In genomic region chr14:77039285-77040058, GRCh38 we compare ENCODE assay signal across 1 cellular context.
TF ChIP-seq lines count a peak whose summit lies in the region.

No MANE protein-coding gene starts in this region.

TF ChIP-seq in IMR-90, 13 proteins besides CTCF, POLR2A, EP300 and RAD21:
- TF ChIP-seq MAFK (IDR thresholded peaks at IDR 0.05; ENCODE audit: low read depth, low read length) (no peak), BHLHE40 (IDR thresholded peaks at IDR 0.05; ENCODE audit: low read depth, low read length) (no peak), MAZ (IDR thresholded peaks at IDR 0.05; ENCODE audit: borderline replicate concordance, low read depth, low read length) (no peak), CEBPB (IDR thresholded peaks at IDR 0.05; ENCODE audit: low read depth, low read length) (no peak), SMC3 (IDR thresholded peaks at IDR 0.05; ENCODE audit: low read depth, low read length) (no peak)
